ENCODE assay signal across 26 cellular contexts in the genomic region with DNA sequence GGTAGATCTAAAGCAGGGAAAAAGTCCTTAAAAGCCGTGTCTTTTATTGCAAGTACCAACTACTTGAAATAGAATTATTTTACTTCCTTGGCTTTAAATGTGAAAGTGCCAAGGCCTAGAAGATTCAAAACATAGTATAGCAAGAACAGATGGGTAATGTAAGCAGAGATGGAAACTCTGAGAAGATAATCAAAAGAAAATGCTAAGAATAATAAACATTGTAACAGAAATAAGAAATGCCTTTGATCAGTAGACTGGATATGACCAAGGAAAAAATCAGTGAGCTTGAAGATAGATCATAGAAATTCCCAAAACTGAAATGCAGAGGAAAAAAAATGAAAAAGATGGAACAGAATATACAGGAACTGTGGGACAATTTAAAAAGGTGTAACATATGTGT.
"Had no signal": no experiment of that assay in that cellular context is flagged by ENCODE, and none has a peak within 500 bp of the region (broad histone marks: within the 10 kb centered on the region; RNA-seq: fewer than 3 reads in every experiment).

No MANE protein-coding gene starts in this region.

- H3K4me1 ChIP-seq: left ventricle myocardium inferior, pancreas, prostate gland, spleen, uterus had no signal

- H3K27ac Mint-ChIP-seq: naive thymus-derived CD8-positive, alpha-beta T cell; nephron; stimulated activated effector memory CD8-positive, alpha-beta T cell treated with anti-CD3 and anti-CD28 coated beads, Interleukin-12 subunit alpha, Interleukin-12 subunit beta, amount 100 ng/mL, for 72 hours; stimulated activated naive CD8-positive, alpha-beta T cell treated with anti-CD3 and anti-CD28 coated beads, Interleukin-15, Interleukin-2, amounts not matched to agents 100 ng/mL and 50 ng/mL, for 24 hours had no signal

- H3K27me3 ChIP-seq: hepatocyte, pancreas, spleen, suprapubic skin, tibial artery, uterus had no signal

- H3K79me2 ChIP-seq: hepatocyte had no signal

- H3K9me3 ChIP-seq: left ventricle myocardium inferior, pancreas, prostate gland, spleen, suprapubic skin, thoracic aorta, tibial artery, uterus had no signal

- ATAC-seq: naive thymus-derived CD8-positive, alpha-beta T cell; pancreas; right cardiac atrium; sciatic nerve; stimulated activated effector memory CD8-positive, alpha-beta T cell treated with anti-CD3 and anti-CD28 coated beads, Interleukin-12 subunit alpha, Interleukin-12 subunit beta, amount 100 ng/mL, for 72 hours had no signal

- H3K27me3 Mint-ChIP-seq: stimulated activated naive CD8-positive, alpha-beta T cell treated with anti-CD3 and anti-CD28 coated beads, Interleukin-15, Interleukin-2, amounts not matched to agents 100 ng/mL and 50 ng/mL, for 24 hours had no signal

- H2AFZ ChIP-seq: hepatocyte had no signal

- H3K27ac ChIP-seq: hepatocyte, left ventricle myocardium inferior, pancreas, prostate gland, skin epidermis, spleen, suprapubic skin, thoracic aorta, tibial artery, uterus had no signal

- DNase-seq: islet precursor cell; left ventricle myocardium inferior; midbrain; naive thymus-derived CD8-positive, alpha-beta T cell; nucleus accumbens; pancreas; posterior cingulate gyrus; retina; right cardiac atrium; spleen; stimulated activated CD4-positive, alpha-beta T cell treated with anti-CD3 and anti-CD28 coated beads, Interleukin-4, amount 100 ng/mL, for 24 hours; stimulated activated naive CD4-positive, alpha-beta T cell; tibial artery; trophoblast cell; uterus had no signal

- H3K4me2 ChIP-seq: hepatocyte had no signal

- H3K4me3 ChIP-seq: hepatocyte, left ventricle myocardium inferior, lung, pancreas, prostate gland, skin epidermis, spleen, suprapubic skin, thoracic aorta, tibial artery, uterus had no signal

- H3K36me3 Mint-ChIP-seq: naive thymus-derived CD8-positive, alpha-beta T cell; stimulated activated effector memory CD8-positive, alpha-beta T cell treated with anti-CD3 and anti-CD28 coated beads, Interleukin-12 subunit alpha, Interleukin-12 subunit beta, amount 100 ng/mL, for 72 hours had no signal

- H3K36me3 ChIP-seq: left ventricle myocardium inferior, pancreas, prostate gland, spleen, suprapubic skin, thoracic aorta, tibial artery, uterus had no signal

- H3K4me1 Mint-ChIP-seq: naive thymus-derived CD8-positive, alpha-beta T cell; stimulated activated effector memory CD8-positive, alpha-beta T cell treated with anti-CD3 and anti-CD28 coated beads, Interleukin-12 subunit alpha, Interleukin-12 subunit beta, amount 100 ng/mL, for 72 hours had no signal

- H3K9me3 Mint-ChIP-seq: stimulated activated effector memory CD8-positive, alpha-beta T cell treated with anti-CD3 and anti-CD28 coated beads, Interleukin-12 subunit alpha, Interleukin-12 subunit beta, amount 100 ng/mL, for 72 hours; stimulated activated naive CD8-positive, alpha-beta T cell treated with anti-CD3 and anti-CD28 coated beads, Interleukin-15, Interleukin-2, amounts not matched to agents 100 ng/mL and 50 ng/mL, for 24 hours had no signal

- H3K4me3 Mint-ChIP-seq: naive thymus-derived CD8-positive, alpha-beta T cell; nephron; neural crest cell; stimulated activated effector memory CD8-positive, alpha-beta T cell treated with anti-CD3 and anti-CD28 coated beads, Interleukin-12 subunit alpha, Interleukin-12 subunit beta, amount 100 ng/mL, for 72 hours; stimulated activated naive CD8-positive, alpha-beta T cell treated with anti-CD3 and anti-CD28 coated beads, Interleukin-15, Interleukin-2, amounts not matched to agents 100 ng/mL and 50 ng/mL, for 24 hours had no signal
